Comparison of ENCODE assay signal across 26 cellular contexts in genomic region chr3:131586277-131586676, GRCh38.
"Had no signal": no experiment of that assay in that cellular context is flagged by ENCODE, and none has a peak within 500 bp of the region (broad histone marks: within the 10 kb centered on the region; RNA-seq: fewer than 3 reads in every experiment).

No MANE protein-coding gene starts in this region.

- H3K36me3 ChIP-seq: stomach, suprapubic skin, thoracic aorta, thyroid gland, tibial artery, tibial nerve, transverse colon, upper lobe of left lung, upper lobe of right lung, uterus, vagina had no signal

- DNase-seq: stimulated activated CD4-positive, alpha-beta T cell treated with anti-CD3 and anti-CD28 coated beads, Interleukin-2, amount 100 ng/mL, for 48 hours; stimulated activated CD4-positive, alpha-beta T cell treated with anti-CD3 and anti-CD28 coated beads, Interleukin-4, amount 100 ng/mL, for 1 hour; stimulated activated CD4-positive, alpha-beta T cell treated with anti-CD3 and anti-CD28 coated beads, Interleukin-4, amount 100 ng/mL, for 24 hours; stimulated activated CD4-positive, alpha-beta T cell treated with anti-CD3 and anti-CD28 coated beads, Interleukin-4, amount 100 ng/mL, for 4 hours; stimulated activated CD8-positive, alpha-beta memory T cell treated with anti-CD3 and anti-CD28 coated beads, Interleukin-4, amount 100 ng/mL, for 48 hours; stimulated activated naive B cell treated with anti-CD40 and anti-IgM and Interleukin-4, amounts not matched to agents 10 μg/mL and 1 μg/mL and 100 μg/mL, for 72 hours; stimulated activated naive CD4-positive, alpha-beta T cell; stimulated activated naive CD4-positive, alpha-beta T cell treated with Interleukin-2 at 50 U/mL for 16 hours; stimulated activated naive CD8-positive, alpha-beta T cell treated with anti-CD3 and anti-CD28 coated beads, Interleukin-15, amount 100 ng/mL, for 72 hours; stimulated activated naive CD8-positive, alpha-beta T cell treated with anti-CD3 and anti-CD28 coated beads, Interleukin-15, Interleukin-2, amounts not matched to agents 100 U/mL and 50 U/mL, for 24 hours; stomach; substantia nigra; testis; thyroid gland; tibial artery; transverse colon; trophoblast cell; upper lobe of left lung; upper lobe of right lung; uterus had no signal

- H3K4me1 ChIP-seq: stomach, suprapubic skin, testis, thyroid gland, tibial artery, tibial nerve, transverse colon, upper lobe of left lung, upper lobe of right lung, uterus, vagina had no signal

- H3K27ac ChIP-seq: stomach, suprapubic skin, testis, thoracic aorta, thyroid gland, tibial artery, tibial nerve, transverse colon, upper lobe of left lung, upper lobe of right lung, uterus, vagina had no signal

- ATAC-seq: stimulated activated effector memory CD8-positive, alpha-beta T cell treated with anti-CD3 and anti-CD28 coated beads, Interleukin-12 subunit alpha, Interleukin-12 subunit beta, amount 100 ng/mL, for 72 hours; stimulated activated memory B cell treated with anti-CD40 and anti-IgM and Interleukin-4, amounts not matched to agents 10 μg/mL and 1 μg/mL and 100 μg/mL, for 72 hours; stimulated activated naive B cell treated with anti-CD40 and anti-IgM and Interleukin-4, amounts not matched to agents 10 μg/mL and 1 μg/mL and 100 μg/mL, for 72 hours; stimulated activated naive CD8-positive, alpha-beta T cell treated with anti-CD3 and anti-CD28 coated beads, Interleukin-15, amount 100 ng/mL, for 72 hours; stimulated activated naive CD8-positive, alpha-beta T cell treated with anti-CD3 and anti-CD28 coated beads, Interleukin-15, Interleukin-2, amounts not matched to agents 100 U/mL and 50 U/mL, for 24 hours; upper lobe of right lung had no signal

- H3K9me3 ChIP-seq: stomach, suprapubic skin, testis, thoracic aorta, thyroid gland, tibial artery, tibial nerve, transverse colon, upper lobe of left lung, upper lobe of right lung, uterus, vagina had no signal

- H3K4me3 ChIP-seq: stomach, suprapubic skin, testis, thoracic aorta, thyroid gland, tibial artery, tibial nerve, transverse colon, upper lobe of left lung, upper lobe of right lung, uterus, vagina had no signal

- H3K27me3 ChIP-seq: stomach, suprapubic skin, testis, thyroid gland, tibial artery, tibial nerve, transverse colon, upper lobe of left lung, upper lobe of right lung, uterus, vagina had no signal
